ENCODE assay signal across 11 cellular contexts in the genomic region with DNA sequence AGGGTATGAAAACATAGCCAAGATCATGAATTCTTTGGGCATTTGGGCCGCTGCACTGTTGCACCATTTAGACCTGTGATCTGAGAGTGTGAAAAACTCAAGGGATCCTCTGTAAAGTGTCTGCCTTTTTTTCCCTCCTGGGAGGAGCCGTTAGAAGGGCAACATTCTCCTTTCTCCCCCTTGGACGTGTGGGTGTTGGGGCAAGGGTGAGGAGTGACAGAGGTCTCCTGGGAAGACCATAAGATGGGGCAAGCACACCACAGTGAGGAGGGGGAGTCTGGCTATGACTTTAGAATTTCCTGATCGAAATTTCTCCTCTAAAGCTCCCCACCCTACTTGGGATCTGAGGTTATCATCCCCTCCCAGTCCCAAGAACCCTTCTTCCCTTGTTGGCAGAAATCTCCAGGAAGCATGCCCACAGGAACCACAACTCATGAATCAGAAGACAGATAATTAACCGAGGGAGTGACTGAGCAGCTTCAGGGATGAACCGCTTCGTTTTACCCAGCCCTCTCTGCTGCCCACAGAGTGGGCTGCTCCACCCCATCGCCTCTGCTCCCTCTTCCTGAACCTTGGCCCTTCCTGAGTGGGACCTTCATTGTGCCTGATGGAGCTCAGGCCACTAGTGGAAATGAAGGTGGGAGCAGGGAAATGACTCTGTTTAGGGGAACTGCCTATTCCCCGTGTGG. TPM values are rescaled to one million over a fixed set of nuclear protein-coding genes. Genes with fewer than 3 reads are reported as not detected.
A peak's percentile ranks its signal among the peaks of the same experiment; 100 is the strongest.
DNase-seq lines count a peak whose midpoint lies in the region; ATAC-seq, FAIRE-seq and TF ChIP-seq lines count a peak whose summit lies in the region.
"Had no signal": no experiment of that assay in that cellular context is flagged by ENCODE, and none has a peak within 500 bp of the region (broad histone marks: within the 10 kb centered on the region; RNA-seq: fewer than 3 reads in every experiment).

No MANE protein-coding gene starts in this region.

- H4K20me1 ChIP-seq in GM12878 (ENCODE audit: control insufficient read depth, insufficient read depth) = no peaks in the 10 kb centered on the region

- H3K23ac ChIP-seq in mesenchymal stem cell (ENCODE audit: low read length in 2 of 2) = no peak overlapping the region

- intact Hi-C loops in GM12878 (cut with micrococcal nuclease; ENCODE audit: unreplicated experiment) = loop anchor here (2.0 kb wide), 1 partner anchor 21 kb away; no protein-coding TSS in a partner anchor

- H2BK120ac ChIP-seq in mesenchymal stem cell (ENCODE audit: low read depth, low read length) = no peak overlapping the region

- peak; percentile 27 for FAIRE-seq in GM12878 (lab: Jason Lieb, UNC)

- no peak overlapping the region for H3K4me3 ChIP-seq in BJ (ENCODE audit: low read depth, low read length)
- no peak overlapping the region for H3K4me3 ChIP-seq in GM12878
- peak overlapping the region in 1 of 2 experiments; percentile 95 for H3K4me3 ChIP-seq in mesenchymal stem cell (ENCODE audit: insufficient read depth in 1 of 2, low read depth in 1 of 2, low read length in 2 of 2)

- no peak overlapping the region for H2BK12ac ChIP-seq in mesenchymal stem cell (ENCODE audit: low read length in 2 of 2)

- H3K36me3 ChIP-seq in BJ (ENCODE audit: control insufficient read depth, insufficient read depth, low read length) (no peaks in the 10 kb centered on the region), GM12878 (ENCODE audit: control insufficient read depth in 2 of 2, insufficient read depth in 2 of 2, low read length in 1 of 2) (no peaks in the 10 kb centered on the region), mesenchymal stem cell (ENCODE audit: control insufficient read depth in 1 of 2, insufficient read depth in 2 of 2, low read depth in 1 of 2, low read length in 2 of 2) (peaks cover 7 to 45% of the 10 kb centered on the region in 2 experiments)

- H2AFZ ChIP-seq in GM12878 (ENCODE audit: control insufficient read depth, low read depth, low read length) (no peak overlapping the region; the same call in 1 of the 2 replicates), mesenchymal stem cell (ENCODE audit: low read depth, low read length) (no peak overlapping the region)

- no peak overlapping the region for H3K4me2 ChIP-seq in GM12878 (ENCODE audit: control insufficient read depth, insufficient read depth)
- H3K4me2 ChIP-seq in mesenchymal stem cell (ENCODE audit: low read length, poor library complexity, severe bottlenecking) = peak overlapping the region; percentile 50

- no peaks in the 10 kb centered on the region for H3K79me2 ChIP-seq in GM12878 (ENCODE audit: control insufficient read depth, insufficient read depth, low read length)

- CTCF ChIA-PET in BJ (lab: Yijun Ruan, JAX) (interaction anchor here (1.6 kb wide), 1 partner anchor 58 kb away, joined by 7 read pairs; no protein-coding TSS in a partner anchor), GM12878 (lab: Yijun Ruan, JAX) (interaction anchor here (0.6 to 3.9 kb wide), 12 partner anchors 12 to 57 kb away, joined by 3 to 26 read pairs (median 5); no protein-coding TSS in a partner anchor)

- no peak overlapping the region for H3K18ac ChIP-seq in mesenchymal stem cell (ENCODE audit: low read depth in 1 of 2, low read length in 2 of 2)

- no peak for TF ChIP-seq RAD21 in GM12878 (IDR thresholded peaks at IDR 0.05; ENCODE audit: insufficient read depth, low read depth, low read length)

- H2BK5ac ChIP-seq in mesenchymal stem cell (ENCODE audit: low read depth, low read length, poor library complexity, severe bottlenecking) = peak overlapping the region; percentile 54

- H3K9ac ChIP-seq in GM12878 (ENCODE audit: control insufficient read depth, insufficient read depth, low read length) (no peak overlapping the region), mesenchymal stem cell (ENCODE audit: low read length) (peak overlapping the region; percentile 93)

- no peak overlapping the region for H2BK15ac ChIP-seq in mesenchymal stem cell (ENCODE audit: low read depth, poor library complexity, severe bottlenecking)

- H4K91ac ChIP-seq in mesenchymal stem cell (ENCODE audit: low read length) = no peak overlapping the region

- DNase-seq in BJ (ENCODE audit: low read depth) (peak; percentile 43), M059J (ENCODE audit: low read depth) (peak; percentile 94), GM12878 (ENCODE audit: low read depth, low spot score) (no peak), mesenchymal stem cell (peak; percentile 64), substantia nigra (lab: John Stamatoyannopoulos, UW) (no peak), NCI-H1092 (lab: John Stamatoyannopoulos, UW) (no peak), NCI-H1694 treated with DMSO at 0.1 percent for 48 hours (lab: John Stamatoyannopoulos, UW) (no peak)
- DNase-seq in activated CD4-positive, alpha-beta T cell treated with anti-CD3 and anti-CD28 coated beads for 4 hours = no peak
- DNase-seq: activated T-cell treated with anti-CD3 and anti-CD28 coated beads, Interleukin-2, amount 50 U/mL, for 24 hours; SIG-M5 had no signal

- 48% methylated on average over 9 of the region's 9 CpGs for WGBS in GM12878 (ENCODE audit: insufficient coverage, insufficient replicate concordance, low lambda C conversion rate, missing lambda C conversion rate)
- 46% methylated on average over 5 of the region's 9 CpGs for WGBS in mesenchymal stem cell

- H3K14ac ChIP-seq in mesenchymal stem cell (ENCODE audit: low read length in 2 of 2) = no peak overlapping the region

- in situ Hi-C loops in GM12878 (cut with MboI) = no loop called here

- no peaks in the 10 kb centered on the region for H3K27me3 ChIP-seq in BJ (ENCODE audit: control insufficient read depth, insufficient read depth, low read length)
- H3K27me3 ChIP-seq in GM12878 (replicated peaks in 1 of 2; ENCODE audit: control insufficient read depth in 2 of 2, insufficient read depth in 2 of 2, low read length in 1 of 2) = no peaks in the 10 kb centered on the region
- no peaks in the 10 kb centered on the region for H3K27me3 ChIP-seq in mesenchymal stem cell (ENCODE audit: control insufficient read depth in 1 of 2, insufficient read depth in 1 of 2, low read length in 2 of 2)

- peak overlapping the region; percentile 60 for H2AK5ac ChIP-seq in mesenchymal stem cell (ENCODE audit: low read length, severe bottlenecking)

- H3K4ac ChIP-seq in mesenchymal stem cell (ENCODE audit: low read depth in 1 of 2, low read length in 2 of 2) = no peak overlapping the region

- BruUV-seq in GM12878 (replicated peaks; lab: Mats Ljungman, UMichigan) = no TSS peak

- no peak overlapping the region for H4K8ac ChIP-seq in mesenchymal stem cell (ENCODE audit: low read length)

- H3K79me1 ChIP-seq in mesenchymal stem cell (replicated peaks; ENCODE audit: low read length, poor library complexity, severe bottlenecking) = peaks cover 5% of the 10 kb centered on the region

- ATAC-seq in GM12878 = peak; percentile 7

- H3K27ac ChIP-seq in GM12878 (ENCODE audit: control insufficient read depth, insufficient read depth) (no peak overlapping the region), mesenchymal stem cell (ENCODE audit: low read length, poor library complexity, severe bottlenecking) (peak overlapping the region; percentile 94), substantia nigra (ENCODE audit: low read depth, low read length, poor library complexity, severe bottlenecking) (no peak overlapping the region)

- TF ChIP-seq EP300 in GM12878 (IDR thresholded peaks at IDR 0.05; ENCODE audit: borderline replicate concordance in 1 of 2, control insufficient read depth in 1 of 2, low read depth in 2 of 2, low read length in 2 of 2) = no peak

- TF ChIP-seq CTCF in BJ (IDR thresholded peaks at IDR 0.05; ENCODE audit: insufficient read depth, low read depth, low read length) (no peak), GM12878 (IDR thresholded peaks at IDR 0.05 in 2 of 3, conservative IDR thresholded peaks at IDR 0.05 in 1 of 3; ENCODE audit: control insufficient read depth in 2 of 3, extremely low read depth in 1 of 3, insufficient read depth in 1 of 3, low read depth in 3 of 3, low read length in 3 of 3) (no peak)

- H3K9me3 ChIP-seq in GM12878 (replicated peaks; ENCODE audit: control insufficient read depth, insufficient read depth, low read length) = no peaks in the 10 kb centered on the region
- no peaks in the 10 kb centered on the region for H3K9me3 ChIP-seq in mesenchymal stem cell (ENCODE audit: control insufficient read depth, low read length)

- no peak for TF ChIP-seq POLR2A in GM12878 (IDR thresholded peaks at IDR 0.05; ENCODE audit: low read depth, low read length)

- H3K4me1 ChIP-seq in GM12878 (ENCODE audit: control insufficient read depth, insufficient read depth, low read length) (peaks cover under 1% of the 10 kb centered on the region; the same call in 1 of the 2 replicates), mesenchymal stem cell (ENCODE audit: control insufficient read depth, insufficient read depth, low read depth, low read length) (peaks cover 11% of the 10 kb centered on the region)

- SMC1A ChIA-PET in GM12878 (lab: Charles Lee; ENCODE audit: uncharacterized antibody, unreplicated experiment) = interaction anchor here (0.9 to 8.3 kb wide), 13 partner anchors 9 to 58 kb away, joined by 3 to 81 read pairs (median 5); no protein-coding TSS in a partner anchor

- POLR2A ChIA-PET in BJ (lab: Charles Lee) = interaction anchor here (0.6 to 0.9 kb wide), 2 partner anchors 48 to 350 kb away, joined by 5 to 6 read pairs; no protein-coding TSS in a partner anchor
- POLR2A ChIA-PET in GM12878 (lab: Charles Lee) = interaction anchor here (1.0 to 4.8 kb wide), 5 partner anchors 21 to 30 kb away, joined by 3 to 42 read pairs (median 8); no protein-coding TSS in a partner anchor

- RAD21 ChIA-PET in GM12878 (lab: Charles Lee; ENCODE audit: unreplicated experiment) = interaction anchor here (1.2 to 4.5 kb wide), 8 partner anchors 7 to 57 kb away, joined by 3 to 38 read pairs (median 10); no protein-coding TSS in a partner anchor

RNA-seq across cellular contexts. Expression of a gene that starts 4.2 kb away (rescaled TPM):
- polyA plus RNA-seq in BJ (2011; rRNA removed) (5.4 and 6.3 TPM in 2 replicates), GM12878 (2011; rRNA removed) (7.9 and 12.0 TPM in 2 replicates), GM12878 (2014; fragmentation: Illumina TruSeq; extraction: Trizol) (17.0 and 17.3 TPM in 2 replicates), GM12878 (2014; fragmentation: Nextera tagmentation; extraction: Ambion mirVana) (1 to 10 TPM in 1 of 2 experiments, under 1 TPM in 1; 0.69 to 1.4 TPM), GM12878 (2014; rRNA removed) (15.2 and 15.6 TPM in 2 replicates), GM12878 (2016; fragmentation: Nextera tagmentation; extraction: Ambion mirVana) (10 to 100 TPM; 10.6 to 12.3 TPM)
- 7.6 and 8.8 TPM in 2 replicates for polyA minus RNA-seq in BJ (2011; rRNA and poly(A)+ RNA removed)
- total RNA-seq in M059J (2014; rRNA removed; shearing (Covaris generic)) = 0.94 and 3.1 TPM in 2 replicates
- total RNA-seq in GM12878 (2013; cell fraction: nucleolus; rRNA removed) = 40.8 and 47.7 TPM in 2 replicates
- total RNA-seq in GM12878 (2014; rRNA removed) (16.2 and 17.7 TPM in 2 replicates), GM12878 (2014; rRNA removed; fragmentation: Illumina TruSeq; extraction: Trizol) (14.8 and 15.4 TPM in 2 replicates), GM12878 (2021) (22.8 and 22.9 TPM in 2 replicates)
- 1.4 TPM for polyA plus RNA-seq in GM12878 (2011; ENCODE audit: low read depth)
- 11.2 and 12.0 TPM in 2 replicates for polyA plus RNA-seq in GM12878 (2011; cell fraction: cytosol; rRNA removed)
- polyA plus RNA-seq in GM12878 (2011; cell fraction: nucleus; rRNA removed) = 10.9 and 12.4 TPM in 2 replicates
- polyA plus RNA-seq in GM12878 (2012) = 1.7 and 2.1 TPM in 2 replicates
- 28.0 and 30.9 TPM in 2 replicates for polyA minus RNA-seq in GM12878 (2011; rRNA and poly(A)+ RNA removed)
- 4.4 and 5.1 TPM in 2 replicates for polyA minus RNA-seq in GM12878 (2011; cell fraction: cytosol; rRNA and poly(A)+ RNA removed)
- polyA minus RNA-seq in GM12878 (2011; cell fraction: nucleus; rRNA and poly(A)+ RNA removed) = 8.7 and 10.0 TPM in 2 replicates
- 11.3 TPM for polyA plus RNA-seq in mesenchymal stem cell (2013, experiment 1 of 2)
- 11.3 TPM for polyA plus RNA-seq in mesenchymal stem cell (2013, experiment 2 of 2)

RNA-seq across cellular contexts. Expression of a gene that starts 48.6 kb away (rescaled TPM):
- polyA plus RNA-seq in BJ (2011; rRNA removed) (0.13 and 0.21 TPM in 2 replicates), GM12878 (2011; rRNA removed) (0.20 TPM in 1 of 2 replicates, not detected in the other), GM12878 (2014; fragmentation: Illumina TruSeq; extraction: Trizol) (0.44 TPM in 1 of 2 replicates, not detected in the other), GM12878 (2014; fragmentation: Nextera tagmentation; extraction: Ambion mirVana) (1 to 10 TPM; 1.2 to 1.5 TPM), GM12878 (2014; rRNA removed) (0.23 and 0.43 TPM in 2 replicates), GM12878 (2016; fragmentation: Nextera tagmentation; extraction: Ambion mirVana) (1 to 10 TPM in 1 of 2 experiments, under 1 TPM in 1; 0.50 to 1.6 TPM)
- 0.33 TPM in 1 of 2 replicates, not detected in the other for polyA minus RNA-seq in BJ (2011; rRNA and poly(A)+ RNA removed)
- total RNA-seq in M059J (2014; rRNA removed; shearing (Covaris generic)) = not detected in 2 replicates
- total RNA-seq in GM12878 (2013; cell fraction: nucleolus; rRNA removed) = not detected in 2 replicates
- total RNA-seq in GM12878 (2014; rRNA removed) (1.1 TPM in 1 of 2 replicates, not detected in the other), GM12878 (2014; rRNA removed; fragmentation: Illumina TruSeq; extraction: Trizol) (0.41 and 0.58 TPM in 2 replicates), GM12878 (2021) (0.96 TPM in 1 of 2 replicates, not detected in the other)
- not detected for polyA plus RNA-seq in GM12878 (2011; ENCODE audit: low read depth)
- polyA plus RNA-seq in GM12878 (2011; cell fraction: cytosol; rRNA removed) = 0.13 and 0.17 TPM in 2 replicates
- polyA plus RNA-seq in GM12878 (2011; cell fraction: nucleus; rRNA removed) = 0.29 and 0.37 TPM in 2 replicates
- polyA plus RNA-seq in GM12878 (2012) = 0.15 TPM in 1 of 2 replicates, not detected in the other
- not detected in 2 replicates for polyA minus RNA-seq in GM12878 (2011; rRNA and poly(A)+ RNA removed)
- polyA minus RNA-seq in GM12878 (2011; cell fraction: cytosol; rRNA and poly(A)+ RNA removed) = not detected in 2 replicates
- not detected in 2 replicates for polyA minus RNA-seq in GM12878 (2011; cell fraction: nucleus; rRNA and poly(A)+ RNA removed)
- polyA plus RNA-seq in mesenchymal stem cell (2013, experiment 1 of 2) = 0.22 TPM
- 0.14 TPM for polyA plus RNA-seq in mesenchymal stem cell (2013, experiment 2 of 2)
- total RNA-seq: mononuclear cell had no signal

Comparison
In these comparisons a context has a peak if more than half of its experiments do, and no peak if none do; other contexts are left out.
1. DNase-seq: peak in BJ (single experiment), M059J (single experiment) and mesenchymal stem cell (single experiment); none in GM12878 (single experiment), substantia nigra (0 of 49), NCI-H1092 (single experiment), activated CD4-positive, alpha-beta T cell treated with anti-CD3 and anti-CD28 coated beads for 4 hours (0 of 2) and NCI-H1694 treated with DMSO at 0.1 percent for 48 hours (single experiment).